28 cellular contexts compared by ENCODE assay signal in the genomic region with DNA sequence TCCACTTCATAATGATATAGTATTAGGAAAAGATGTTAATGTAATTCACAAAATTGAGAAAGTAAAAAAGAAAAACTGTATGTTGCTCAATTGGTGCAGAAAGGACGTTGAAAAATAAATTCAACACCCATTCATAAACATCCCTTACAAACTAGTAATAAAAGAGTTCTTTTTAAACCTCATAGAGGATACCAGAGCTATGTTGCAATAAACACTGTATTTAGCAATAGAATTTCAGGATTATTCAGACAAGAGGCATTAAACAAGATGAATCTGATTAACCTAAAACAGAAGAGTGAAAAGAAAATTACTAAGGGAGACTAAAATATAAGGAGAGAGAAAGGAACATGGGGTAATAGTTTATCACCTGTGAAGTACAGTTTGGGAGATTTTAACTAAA.
DNase-seq lines count a peak whose midpoint lies in the region; ATAC-seq, FAIRE-seq and TF ChIP-seq lines count a peak whose summit lies in the region.
"Had no signal": no experiment of that assay in that cellular context is flagged by ENCODE, and none has a peak within 500 bp of the region (broad histone marks: within the 10 kb centered on the region; RNA-seq: fewer than 3 reads in every experiment).

No MANE protein-coding gene starts in this region.

- H3K4me3 ChIP-seq in RWPE2 (ENCODE audit: severe bottlenecking) (no peak overlapping the region), OCI-LY7 (ENCODE audit: low read depth, low read length, poor library complexity, severe bottlenecking) (no peak overlapping the region), ascending aorta (no peak overlapping the region)
- H3K4me3 ChIP-seq: dorsolateral prefrontal cortex, Peyer's patch, SK-N-MC, thoracic aorta had no signal

- H3K9me3 Mint-ChIP-seq in mesothelial cell of epicardium = peaks cover 12% of the 10 kb centered on the region
- H3K9me3 Mint-ChIP-seq: HFFc6, memory B cell, WTC11 had no signal

- no peak overlapping the region for H3K27ac Mint-ChIP-seq in mesothelial cell of epicardium
- H3K27ac Mint-ChIP-seq: HFFc6, memory B cell, naive B cell, WTC11 had no signal

- no peak for TF ChIP-seq CTCF in RWPE2 (IDR thresholded peaks at IDR 0.05; ENCODE audit: poor library complexity, severe bottlenecking)
- TF ChIP-seq CTCF in OCI-LY7 (conservative IDR thresholded peaks at IDR 0.05; ENCODE audit: low read length) = no peak
- no peak for TF ChIP-seq CTCF in ascending aorta (IDR thresholded peaks at IDR 0.05)
- no peak for TF ChIP-seq CTCF in mesothelial cell of epicardium (IDR thresholded peaks at IDR 0.05; ENCODE audit: unreplicated experiment)

- H3K36me3 ChIP-seq in RWPE2 (ENCODE audit: low read depth) = no peaks in the 10 kb centered on the region; the same call in 1 of the 2 replicates
- H3K36me3 ChIP-seq in OCI-LY7 (ENCODE audit: insufficient read depth, low read length) = no peaks in the 10 kb centered on the region
- no peaks in the 10 kb centered on the region for H3K36me3 ChIP-seq in ascending aorta
- H3K36me3 ChIP-seq: Peyer's patch, thoracic aorta had no signal

- H3K9me2 ChIP-seq in OCI-LY7 (ENCODE audit: insufficient read depth, low read length) = no peaks in the 10 kb centered on the region

- H3K4me1 Mint-ChIP-seq in mesothelial cell of epicardium = peaks cover 24% of the 10 kb centered on the region
- H3K4me1 Mint-ChIP-seq: memory B cell had no signal

- intact Hi-C loops in OCI-LY7 (cut with micrococcal nuclease; ENCODE audit: unreplicated experiment) = no loop called here
- intact Hi-C loops in ascending aorta (cut with DNase I) = no loop called here

- no peak overlapping the region for H2AFZ ChIP-seq in OCI-LY7 (ENCODE audit: low read length)

- H3K9me3 ChIP-seq in RWPE2 (ENCODE audit: severe bottlenecking) = no peaks in the 10 kb centered on the region
- no peaks in the 10 kb centered on the region for H3K9me3 ChIP-seq in OCI-LY7 (ENCODE audit: low read length)
- H3K9me3 ChIP-seq in ascending aorta = no peaks in the 10 kb centered on the region
- H3K9me3 ChIP-seq: Peyer's patch, thoracic aorta had no signal

- H3K4me2 ChIP-seq in OCI-LY7 (ENCODE audit: low read length) = no peak overlapping the region

- CTCF ChIA-PET in OCI-LY7 (lab: Charles Lee; ENCODE audit: unreplicated experiment) = no interaction called here

- peak; percentile 29 for DNase-seq in AG08395 (ENCODE audit: low spot score)
- peak; percentile 13 for DNase-seq in ELR (ENCODE audit: low read depth)
- no peak for DNase-seq in RWPE2 (ENCODE audit: low spot score)
- peak; percentile 87 for DNase-seq in fibroblast of peridontal ligament (ENCODE audit: extremely low read depth)
- no peak for DNase-seq in OCI-LY7 (ENCODE audit: low spot score)
- no peak for DNase-seq in urothelium cell line (ENCODE audit: low spot score)
- DNase-seq in ascending aorta (ENCODE audit: low spot score in 2 of 2) = no peak
- no peak for DNase-seq in mesothelial cell of epicardium (ENCODE audit: low spot score in 2 of 2, unreplicated experiment in 2 of 2)
- DNase-seq: activated CD4-positive, alpha-beta T cell treated with anti-CD3 and anti-CD28 coated beads, Interleukin-2, amount 50 U/mL, for 4 hours; activated gamma-delta T cell; amniotic stem cell; caudate nucleus; COR-L47; DND-41; dorsolateral prefrontal cortex; HFFc6; naive B cell; NCI-H187; NCI-H226; NCI-H82; Peyer's patch; right cardiac atrium had no signal

- H3K27ac ChIP-seq in RWPE2 (ENCODE audit: poor library complexity, severe bottlenecking) (peak overlapping the region; percentile 17), OCI-LY7 (ENCODE audit: low read depth, low read length, poor library complexity, severe bottlenecking) (no peak overlapping the region), ascending aorta (no peak overlapping the region)
- H3K27ac ChIP-seq: dorsolateral prefrontal cortex, HL-60, Peyer's patch, SK-N-MC, thoracic aorta had no signal

- no peaks in the 10 kb centered on the region for H3K79me2 ChIP-seq in OCI-LY7 (ENCODE audit: insufficient read depth, low read depth, low read length)

- H3K4me1 ChIP-seq in RWPE2 (ENCODE audit: insufficient read depth, poor library complexity, severe bottlenecking) (peaks cover 33% of the 10 kb centered on the region), OCI-LY7 (ENCODE audit: insufficient read depth, low read length, poor library complexity, severe bottlenecking) (no peaks in the 10 kb centered on the region), ascending aorta (no peaks in the 10 kb centered on the region)
- H3K4me1 ChIP-seq: Peyer's patch had no signal

- H3K4me3 Mint-ChIP-seq in mesothelial cell of epicardium = no peak overlapping the region
- H3K4me3 Mint-ChIP-seq: HFFc6, memory B cell, naive B cell, WTC11 had no signal

- peak; percentile 50; the same call in 1 of the 3 replicates for ATAC-seq in RWPE2 (ENCODE audit: low read depth)
- ATAC-seq: right cardiac atrium, WTC11 had no signal

- no peaks in the 10 kb centered on the region for H4K20me1 ChIP-seq in OCI-LY7 (ENCODE audit: insufficient read depth, low read length)

- no peaks in the 10 kb centered on the region for H3K27me3 ChIP-seq in RWPE2 (ENCODE audit: insufficient read depth, poor library complexity, severe bottlenecking)
- H3K27me3 ChIP-seq in ascending aorta = no peaks in the 10 kb centered on the region
- H3K27me3 ChIP-seq: dorsolateral prefrontal cortex, Peyer's patch had no signal

- H3K36me3 Mint-ChIP-seq in mesothelial cell of epicardium = peaks cover 16% of the 10 kb centered on the region

- POLR2A ChIA-PET in OCI-LY7 (lab: Charles Lee) = no interaction called here

- H3K27me3 Mint-ChIP-seq in mesothelial cell of epicardium (ENCODE audit: low read depth) = no peaks in the 10 kb centered on the region
- H3K27me3 Mint-ChIP-seq: memory B cell, naive B cell had no signal

- no TSS peak for BruUV-seq in OCI-LY7 (replicated peaks; lab: Mats Ljungman, UMichigan)

- no peak for FAIRE-seq in urothelium cell line (lab: Jason Lieb, UNC)
- FAIRE-seq: GM18507 had no signal

Comparison
In these comparisons a context has a peak if more than half of its experiments do, and no peak if none do; other contexts are left out.
1. DNase-seq: peak in AG08395 (single experiment), ELR (single experiment) and fibroblast of peridontal ligament (single experiment); none in RWPE2 (single experiment), OCI-LY7 (single experiment), urothelium cell line (single experiment), ascending aorta (0 of 2) and mesothelial cell of epicardium (0 of 2).